ENCODE assay signal across 18 cellular contexts in the genomic region with DNA sequence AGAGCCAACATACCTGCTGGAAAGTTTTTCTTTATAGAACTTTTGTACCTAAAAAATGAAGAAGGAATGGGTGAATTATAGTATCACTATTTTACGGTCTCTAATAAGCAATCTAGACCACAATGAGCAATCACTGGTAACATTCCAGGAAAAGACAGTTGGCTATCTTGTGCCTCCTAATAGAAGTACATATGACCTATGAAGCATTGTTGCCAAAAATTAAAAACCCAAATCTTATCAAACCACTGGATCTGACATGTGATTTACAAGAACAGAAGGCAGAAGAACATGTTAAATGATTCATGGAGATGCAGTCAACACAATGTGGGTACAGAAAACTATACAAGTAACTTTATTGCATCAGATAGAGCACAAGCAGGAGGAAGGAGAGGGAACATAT. TPM values are rescaled to one million over a fixed set of nuclear protein-coding genes. Genes with fewer than 3 reads are reported as not detected.
DNase-seq lines count a peak whose midpoint lies in the region.
"Had no signal": no experiment of that assay in that cellular context is flagged by ENCODE, and none has a peak within 500 bp of the region (broad histone marks: within the 10 kb centered on the region; RNA-seq: fewer than 3 reads in every experiment).

No MANE protein-coding gene starts in this region.

- peaks cover 74% of the 10 kb centered on the region for H3K36me3 ChIP-seq in GM23248 (ENCODE audit: low read depth)

- H3K4me2 ChIP-seq in GM23248 (ENCODE audit: unreplicated experiment), result no peak overlapping the region
- H3K4me2 ChIP-seq: PC-9, smooth muscle cell had no signal

- in situ Hi-C loops in GM23248 (cut with MboI), result no loop called here

- 0 out of 2 replicates have a peak overlapping the region, but pooled peaks have one; percentile 3 for H3K27ac ChIP-seq in GM23248
- H3K27ac ChIP-seq: gastrocnemius medialis, left ventricle myocardium inferior, parathyroid adenoma, PC-9 had no signal

- no peaks in the 10 kb centered on the region for H3K9me3 ChIP-seq in GM23248 (ENCODE audit: low read depth)
- H3K9me3 ChIP-seq: gastrocnemius medialis, left ventricle myocardium inferior had no signal

- peak; percentile 9 for DNase-seq in CMK (ENCODE audit: low read depth)
- DNase-seq in GM23248, result peak; percentile 37
- DNase-seq in amniotic epithelial cell (ENCODE audit: low read depth), result peak; percentile 88
- peak; percentile 57 for DNase-seq in iris pigment epithelial cell (ENCODE audit: low read depth)
- DNase-seq in DMS79 (lab: John Stamatoyannopoulos, UW), result no peak
- DNase-seq in DMS153 treated with DMSO at 0.1 percent for 48 hours (lab: John Stamatoyannopoulos, UW; ENCODE audit: unreplicated experiment), result no peak
- no peak for DNase-seq in stimulated activated CD4-positive, alpha-beta T cell treated with anti-CD3 and anti-CD28 coated beads, Interleukin-2, amount 100 ng/mL, for 48 hours
- DNase-seq: C1 segment of cervical spinal cord; central memory CD4-positive, alpha-beta T cell; effector memory CD4-positive, alpha-beta T cell; gastrocnemius medialis; left ventricle myocardium inferior; NCI-H1092; NCI-H2107; PC-9 had no signal

- no peaks in the 10 kb centered on the region for H3K4me1 ChIP-seq in GM23248 (ENCODE audit: insufficient read depth)
- H3K4me1 ChIP-seq: gastrocnemius medialis, left ventricle myocardium inferior, parathyroid adenoma had no signal

- no peaks in the 10 kb centered on the region for H3K9me2 ChIP-seq in GM23248 (ENCODE audit: insufficient read depth)

- H3K79me2 ChIP-seq in GM23248 (ENCODE audit: insufficient read depth), result peaks cover 6% of the 10 kb centered on the region; the same call in 1 of the 2 replicates
- H3K79me2 ChIP-seq: parathyroid adenoma had no signal

- no peak overlapping the region for H3K4me3 ChIP-seq in GM23248
- H3K4me3 ChIP-seq: gastrocnemius medialis, left ventricle myocardium inferior, PC-9, smooth muscle cell had no signal

- no peaks in the 10 kb centered on the region for H4K20me1 ChIP-seq in GM23248 (ENCODE audit: insufficient read depth)

- H3K9ac ChIP-seq in GM23248, result no peak overlapping the region
- H3K9ac ChIP-seq: parathyroid adenoma had no signal

- peaks cover 7% of the 10 kb centered on the region; the same call in 1 of the 2 replicates for H3F3A ChIP-seq in GM23248 (ENCODE audit: insufficient read depth)

- H3K27me3 ChIP-seq in GM23248 (replicated peaks; ENCODE audit: insufficient read depth), result no peaks in the 10 kb centered on the region
- H3K27me3 ChIP-seq: gastrocnemius medialis had no signal

- H2AFZ ChIP-seq in GM23248, result no peak overlapping the region
- H2AFZ ChIP-seq: parathyroid adenoma, PC-9 had no signal

- WGBS in GM23248 (ENCODE audit: low coverage in 1 of 2, low lambda C conversion rate in 2 of 2, missing lambda C conversion rate in 2 of 2), 2 experiments, result 59 to 76% methylated on average over 1 of the region's 1 CpG

RNA-seq across cellular contexts. Expression of gene HYKK, which starts 14.5 kb away (rescaled TPM):
- total RNA-seq in GM23248 (2014; rRNA removed; shearing (Covaris generic)), result 3.2 and 3.9 TPM in 2 replicates
- 2.1 and 2.4 TPM in 2 replicates for polyA plus RNA-seq in GM23248 (2016; fragmentation: Nextera tagmentation; extraction: Ambion mirVana)
- polyA plus RNA-seq: IgD-negative memory B cell had no signal

RNA-seq across cellular contexts. Expression of gene PSMA4, which starts 47.4 kb away (rescaled TPM):
- 177 and 201 TPM in 2 replicates for total RNA-seq in GM23248 (2014; rRNA removed; shearing (Covaris generic))
- polyA plus RNA-seq in GM23248 (2016; fragmentation: Nextera tagmentation; extraction: Ambion mirVana), result 246 and 250 TPM in 2 replicates

RNA-seq across cellular contexts. Expression of gene IREB2, which starts 54.8 kb away (rescaled TPM):
- total RNA-seq in GM23248 (2014; rRNA removed; shearing (Covaris generic)), result 12.9 and 18.0 TPM in 2 replicates
- polyA plus RNA-seq in GM23248 (2016; fragmentation: Nextera tagmentation; extraction: Ambion mirVana), result 11.8 and 13.1 TPM in 2 replicates

Comparison
In these comparisons a context has a peak if more than half of its experiments do, and no peak if none do; other contexts are left out.
1. DNase-seq: peak in CMK (single experiment), GM23248 (single experiment), amniotic epithelial cell (single experiment) and iris pigment epithelial cell (single experiment); none in DMS79 (single experiment), DMS153 treated with DMSO at 0.1 percent for 48 hours (single experiment) and stimulated activated CD4-positive, alpha-beta T cell treated with anti-CD3 and anti-CD28 coated beads, Interleukin-2, amount 100 ng/mL, for 48 hours (0 of 2).